16 cellular contexts compared by ENCODE assay signal in the genomic region with DNA sequence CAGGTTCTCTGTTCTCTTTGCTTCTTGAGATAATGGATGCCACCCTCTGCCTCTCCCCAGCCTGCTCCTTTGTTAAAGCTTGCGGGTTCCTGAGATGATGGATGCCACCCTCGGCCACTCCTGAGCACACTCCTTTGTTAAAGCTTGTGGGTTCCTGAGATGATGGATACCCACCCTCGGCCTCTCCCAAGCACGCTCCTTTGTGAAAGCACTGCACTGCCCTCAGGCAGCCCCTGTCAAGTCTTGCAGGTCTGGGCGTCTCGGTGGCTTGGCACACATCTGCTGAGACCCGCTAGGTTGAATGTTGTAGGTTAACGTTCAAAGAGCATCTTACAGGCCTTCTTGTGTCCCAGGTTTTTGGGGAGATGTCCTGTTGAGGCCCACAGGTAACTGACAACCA.
"Had no signal": no experiment of that assay in that cellular context is flagged by ENCODE, and none has a peak within 500 bp of the region (broad histone marks: within the 10 kb centered on the region; RNA-seq: fewer than 3 reads in every experiment).

No MANE protein-coding gene starts in this region.

- H3K36me3 ChIP-seq: esophagus squamous epithelium, right atrium auricular region, stomach, thoracic aorta, transverse colon had no signal

- H3K27ac Mint-ChIP-seq: immature natural killer cell, natural killer cell had no signal

- H3K36me3 Mint-ChIP-seq: immature natural killer cell, natural killer cell had no signal

- H3K4me1 ChIP-seq: right atrium auricular region, stomach, transverse colon had no signal

- H3K4me3 ChIP-seq: esophagus squamous epithelium, mucosa of descending colon, right atrium auricular region, stomach, thoracic aorta, transverse colon had no signal

- H3K4me1 Mint-ChIP-seq: immature natural killer cell, natural killer cell had no signal

- H3K27ac ChIP-seq: epithelial cell of prostate, esophagus squamous epithelium, stomach, thoracic aorta, transverse colon had no signal

- ATAC-seq: natural killer cell had no signal

- DNase-seq: cortex of kidney; effector memory CD4-positive, alpha-beta T cell; esophagus squamous epithelium; immature natural killer cell; left colon; mucosa of descending colon; natural killer cell; stimulated activated CD4-positive, alpha-beta T cell treated with anti-CD3 and anti-CD28 coated beads, Interleukin-12 subunit alpha, Interleukin-12 subunit beta, amount 100 ng/mL, for 4 hours; stimulated activated naive CD4-positive, alpha-beta T cell; stomach; substantia nigra; transverse colon had no signal

- H3K4me3 Mint-ChIP-seq: immature natural killer cell, natural killer cell, neural crest cell had no signal

- H3K27me3 ChIP-seq: right atrium auricular region, transverse colon had no signal

- H3K9me3 ChIP-seq: esophagus squamous epithelium, mucosa of descending colon, right atrium auricular region, thoracic aorta, transverse colon had no signal

- H3K9me3 Mint-ChIP-seq: immature natural killer cell, natural killer cell, neural crest cell had no signal
